ENCODE assay signal across 9 cellular contexts in the genomic region with DNA sequence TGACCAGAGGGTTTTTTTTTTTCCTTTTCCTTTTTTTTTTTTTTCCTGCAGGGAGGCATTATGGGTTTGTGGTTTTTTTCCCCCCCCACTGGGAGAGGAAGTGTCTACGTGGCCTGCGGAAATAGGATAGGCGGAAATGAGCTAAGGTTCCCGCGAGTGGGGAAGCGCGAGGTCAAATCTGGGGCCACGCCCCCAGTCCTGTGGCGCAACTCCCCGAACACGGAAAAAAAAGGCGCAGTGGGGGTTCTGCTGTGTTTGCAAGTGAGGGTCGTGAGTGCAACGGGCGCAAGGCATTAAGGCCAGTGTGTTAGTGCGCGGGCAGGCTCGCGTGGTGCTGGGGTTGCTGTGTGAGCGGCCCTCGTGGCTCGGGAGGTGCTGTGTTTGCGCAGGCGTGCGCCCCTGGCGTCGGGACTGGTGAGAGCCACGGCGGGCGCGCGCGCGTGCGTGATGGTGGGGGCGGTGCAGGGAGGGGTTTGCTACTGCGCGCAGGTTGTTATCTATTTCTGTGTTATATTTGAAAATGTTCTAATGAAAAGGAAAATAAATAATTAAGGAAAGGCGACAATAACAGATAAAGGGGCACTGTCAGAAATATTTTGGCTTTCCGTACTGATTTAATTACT. TPM values are rescaled to one million over a fixed set of nuclear protein-coding genes. Genes with fewer than 3 reads are reported as not detected.
DNase-seq lines count a peak whose midpoint lies in the region; ATAC-seq, FAIRE-seq and TF ChIP-seq lines count a peak whose summit lies in the region.
"Had no signal": no experiment of that assay in that cellular context is flagged by ENCODE, and none has a peak within 500 bp of the region (broad histone marks: within the 10 kb centered on the region; RNA-seq: fewer than 3 reads in every experiment).

No MANE protein-coding gene starts in this region.

- no peak for TF ChIP-seq RAD21 in H1 (IDR thresholded peaks at IDR 0.05 in 1 of 2, conservative IDR thresholded peaks at IDR 0.05 in 1 of 2; ENCODE audit: low read depth in 2 of 2, low read length in 2 of 2)

- no peak overlapping the region for H2AFZ ChIP-seq in H1 (ENCODE audit: low read length)

- no peaks in the 10 kb centered on the region for H3K27me3 ChIP-seq in BLaER1
- H3K27me3 ChIP-seq in H1 (replicated peaks in 1 of 4; ENCODE audit: control insufficient read depth in 3 of 4, extremely low read depth in 1 of 4, insufficient read depth in 3 of 4, low read length in 3 of 4), result no peaks in the 10 kb centered on the region

- peak; percentile 69 for TF ChIP-seq POLR2A in GM19193 (IDR thresholded peaks at IDR 0.05; ENCODE audit: extremely low read depth, insufficient read depth, insufficient read length)
- TF ChIP-seq POLR2A in H1 (IDR thresholded peaks at IDR 0.05; ENCODE audit: control extremely low read depth in 1 of 2, low read depth in 2 of 2, low read length in 2 of 2), result peak in 1 of 2 experiments; percentile 58; a peak in 1 of 3 replicates

- CTCF ChIA-PET in activated CD8-positive, alpha-beta T cell treated with anti-CD3 and anti-CD28 coated beads for 36 hours (lab: Charles Lee), result no interaction called here
- CTCF ChIA-PET in H1 (lab: Charles Lee; ENCODE audit: partially characterized antibody), result no interaction called here

- H3K18ac ChIP-seq in H1 (ENCODE audit: extremely low read depth, low read length), result peak overlapping the region; percentile 97

- H3K79me1 ChIP-seq in H1 (ENCODE audit: low read depth, low read length), result no peaks in the 10 kb centered on the region

- no peak overlapping the region for H2AK5ac ChIP-seq in H1 (ENCODE audit: low read depth, low read length)

- FAIRE-seq in H1 (lab: Jason Lieb, UNC), result no peak

- H3K4me3 ChIP-seq in BLaER1 (peak overlapping the region; percentile 73), H1 (ENCODE audit: extremely low read depth in 1 of 4, insufficient read depth in 2 of 4, low read depth in 3 of 4, low read length in 4 of 4) (peak overlapping the region; percentile 68 to 99 (median 77))

- H2BK20ac ChIP-seq in H1 (ENCODE audit: low read length), result no peak overlapping the region

- H4K20me1 ChIP-seq in BLaER1, result peaks cover 14% of the 10 kb centered on the region
- H4K20me1 ChIP-seq in H1 (replicated peaks in 1 of 2; ENCODE audit: control insufficient read depth in 1 of 2, insufficient read depth in 2 of 2, low read length in 2 of 2), result no peaks in the 10 kb centered on the region

- H4K5ac ChIP-seq in H1 (ENCODE audit: insufficient read length, low read depth, low read length), result peak overlapping the region; percentile 87

- peak overlapping the region; percentile 95 for H2BK5ac ChIP-seq in H1 (ENCODE audit: low read depth, low read length)

- H4K8ac ChIP-seq in H1 (ENCODE audit: extremely low read depth, insufficient read depth, low read length), result peak overlapping the region; percentile 95; the same call in 1 of the 2 replicates

- H3K4me3 Mint-ChIP-seq in activated CD8-positive, alpha-beta T cell treated with anti-CD3 and anti-CD28 coated beads for 36 hours, result no peak overlapping the region
- H3K4me3 Mint-ChIP-seq in mesothelial cell of epicardium, result no peak overlapping the region

- H3K27ac ChIP-seq in BLaER1 (peak overlapping the region; percentile 88), H1 (ENCODE audit: low read depth, low read length) (peak overlapping the region; percentile 93)

- peak overlapping the region; percentile 82 for H3K9ac ChIP-seq in BLaER1
- peak overlapping the region; percentile 10 to 83 (median 54) for H3K9ac ChIP-seq in H1 (replicated peaks in 1 of 4; ENCODE audit: extremely low read depth in 1 of 4, low read depth in 3 of 4, low read length in 3 of 4)

- H3K36me3 ChIP-seq in BLaER1, result peaks cover 14% of the 10 kb centered on the region
- H3K36me3 ChIP-seq in H1 (ENCODE audit: control insufficient read depth in 2 of 4, insufficient read depth in 4 of 4, low read length in 3 of 4), result peaks cover 5 to 28% (median 17%) of the 10 kb centered on the region in 4 experiments; a peak in 6 of 8 replicates

- peaks cover 4% of the 10 kb centered on the region; the same call in 1 of the 2 replicates for H3K9me3 ChIP-seq in BLaER1
- H3K9me3 ChIP-seq in H1 (ENCODE audit: insufficient read depth in 2 of 2, low read depth in 1 of 2, low read length in 1 of 2), result no peaks in the 10 kb centered on the region

- intact Hi-C loops in activated CD8-positive, alpha-beta T cell treated with anti-CD3 and anti-CD28 coated beads for 36 hours (cut with micrococcal nuclease), result loop anchor here (5.0 to 10.0 kb wide), 3 partner anchors 52 to 152 kb away; no protein-coding TSS in a partner anchor

- no peaks in the 10 kb centered on the region for H3K27me3 Mint-ChIP-seq in activated CD8-positive, alpha-beta T cell treated with anti-CD3 and anti-CD28 coated beads for 36 hours
- no peaks in the 10 kb centered on the region for H3K27me3 Mint-ChIP-seq in mesothelial cell of epicardium (ENCODE audit: low read depth)

- no peak for TF ChIP-seq EP300 in H1 (IDR thresholded peaks at IDR 0.05; ENCODE audit: borderline replicate concordance in 1 of 2, low read depth in 2 of 2, low read length in 2 of 2)

- H3K56ac ChIP-seq in H1 (replicated peaks; ENCODE audit: insufficient read length, low read depth, low read length), result peak overlapping the region; percentile 93

- peak; percentile 64 for ATAC-seq in HG03354 (IDR thresholded peaks at IDR 0.05; ENCODE audit: poor library complexity, severe bottlenecking, unreplicated experiment)
- ATAC-seq in activated CD8-positive, alpha-beta T cell treated with anti-CD3 and anti-CD28 coated beads for 36 hours, result peak; percentile 61

- peaks cover 14% of the 10 kb centered on the region for H3K4me1 Mint-ChIP-seq in activated CD8-positive, alpha-beta T cell treated with anti-CD3 and anti-CD28 coated beads for 36 hours (ENCODE audit: low read depth)
- H3K4me1 Mint-ChIP-seq in mesothelial cell of epicardium, result peaks cover 4% of the 10 kb centered on the region

- H3K4me1 ChIP-seq in BLaER1 (peaks cover 16% of the 10 kb centered on the region), H1 (replicated peaks in 1 of 4; ENCODE audit: control insufficient read depth in 3 of 4, insufficient read depth in 4 of 4, low read length in 3 of 4) (peaks cover 0 to 2% (median 0%) of the 10 kb centered on the region in 4 experiments; a peak in 1 of 7 replicates)

- H3K23ac ChIP-seq in H1 (ENCODE audit: insufficient read length), result no peak overlapping the region

- peaks cover 0 to 28% of the 10 kb centered on the region in 2 experiments; a peak in 3 of 4 replicates for H3K79me2 ChIP-seq in H1 (ENCODE audit: control insufficient read depth in 1 of 2, insufficient read depth in 2 of 2, low read length in 2 of 2)

- peak overlapping the region; percentile 98 for H4K91ac ChIP-seq in H1 (replicated peaks; ENCODE audit: insufficient read length, low read length)

- H2BK120ac ChIP-seq in H1 (replicated peaks; ENCODE audit: low read depth, low read length), result no peak overlapping the region

- H3K14ac ChIP-seq in H1 (ENCODE audit: insufficient read length), result no peak overlapping the region

- no peak overlapping the region for H3K27ac Mint-ChIP-seq in activated CD8-positive, alpha-beta T cell treated with anti-CD3 and anti-CD28 coated beads for 36 hours
- no peak overlapping the region for H3K27ac Mint-ChIP-seq in mesothelial cell of epicardium

- peaks cover 20% of the 10 kb centered on the region for H3K36me3 Mint-ChIP-seq in activated CD8-positive, alpha-beta T cell treated with anti-CD3 and anti-CD28 coated beads for 36 hours (ENCODE audit: low read depth)
- peaks cover 9% of the 10 kb centered on the region for H3K36me3 Mint-ChIP-seq in mesothelial cell of epicardium

- no peak overlapping the region for H2BK15ac ChIP-seq in H1 (ENCODE audit: low read length)

- DNase-seq in NCI-H524 treated with DMSO at 0.1 percent for 48 hours (lab: John Stamatoyannopoulos, UW), result peak; percentile 69
- peak; percentile 88 for DNase-seq in activated CD8-positive, alpha-beta T cell treated with anti-CD3 and anti-CD28 coated beads for 36 hours
- DNase-seq in H1 (ENCODE audit: low read depth in 1 of 2, low spot score in 2 of 2), result peak in 1 of 2 experiments; percentile 60
- DNase-seq in mesothelial cell of epicardium (ENCODE audit: low spot score in 2 of 2, unreplicated experiment in 2 of 2), result peak; percentile 70 to 86
- DNase-seq in stimulated activated CD8-positive, alpha-beta memory T cell treated with anti-CD3 and anti-CD28 coated beads, Interleukin-15, amount 100 ng/mL, for 24 hours (ENCODE audit: low read depth), result peak; percentile 68

- H3K4ac ChIP-seq in H1 (replicated peaks; ENCODE audit: insufficient read length, low read depth, low read length), result peak overlapping the region; percentile 53

- no peaks in the 10 kb centered on the region; the same call in 1 of the 2 replicates for H3K23me2 ChIP-seq in H1 (ENCODE audit: low read depth, low read length)

- TF ChIP-seq CTCF in activated CD8-positive, alpha-beta T cell treated with anti-CD3 and anti-CD28 coated beads for 36 hours (IDR thresholded peaks at IDR 0.05), result no peak
- TF ChIP-seq CTCF in H1 (IDR thresholded peaks at IDR 0.05; ENCODE audit: control extremely low read depth in 1 of 3, insufficient read depth in 1 of 3, low read depth in 1 of 3, low read length in 3 of 3) (peak; percentile 15 to 39 (median 35); a peak in 2 of 4 replicates), mesothelial cell of epicardium (IDR thresholded peaks at IDR 0.05; ENCODE audit: unreplicated experiment) (peak; percentile 22)

- POLR2A ChIA-PET in activated CD8-positive, alpha-beta T cell treated with anti-CD3 and anti-CD28 coated beads for 36 hours (lab: Charles Lee), result interaction anchor here (0.6 kb wide), 1 partner anchor 78 kb away, joined by 3 read pairs; no protein-coding TSS in a partner anchor
- POLR2A ChIA-PET in H1 (lab: Charles Lee; ENCODE audit: partially characterized antibody), result interaction anchor here (0.6 to 2.3 kb wide), 9 partner anchors 15 to 169 kb away, joined by 3 to 11 read pairs (median 3); a partner anchor contains a TSS

- no peak overlapping the region for H2BK12ac ChIP-seq in H1 (ENCODE audit: low read depth, low read length)

- 0% methylated on average over 8 of the region's 40 CpGs; no CpG with 5 or more reads in 1 of the 2 experiments for WGBS in H1 (ENCODE audit: extremely low coverage in 1 of 2, insufficient coverage in 1 of 2, insufficient read length in 1 of 2, insufficient replicate concordance in 2 of 2, low coverage in 1 of 2, low lambda C conversion rate in 2 of 2, missing lambda C conversion rate in 1 of 2), 2 experiments

- H3K9me3 Mint-ChIP-seq in activated CD8-positive, alpha-beta T cell treated with anti-CD3 and anti-CD28 coated beads for 36 hours, result no peaks in the 10 kb centered on the region
- H3K9me3 Mint-ChIP-seq in mesothelial cell of epicardium, result peaks cover 8% of the 10 kb centered on the region

- H3K4me2 ChIP-seq in BLaER1 (peak overlapping the region; percentile 58), H1 (ENCODE audit: insufficient read depth in 1 of 2, low read depth in 2 of 2, low read length in 2 of 2) (peak overlapping the region; percentile 69 to 70)

RNA-seq across cellular contexts. Expression of a gene that starts 0.7 kb away (rescaled TPM):
- 100 to 1,000 TPM; 234 to 239 TPM for total RNA-seq in activated CD8-positive, alpha-beta T cell treated with anti-CD3 and anti-CD28 coated beads for 36 hours
- total RNA-seq in H1 (2021; fragmentation: NEBNext Ultra II Directional; extraction: Animal tissue kit (Norgen Biotek cat#: 25700)), result 340 and 373 TPM in 2 replicates
- polyA plus RNA-seq in H1 (2011; rRNA removed), result 113 and 235 TPM in 2 replicates
- polyA plus RNA-seq in H1 (2011; cell fraction: cytosol; rRNA removed), result 343 TPM
- polyA plus RNA-seq in H1 (2011; cell fraction: nucleus; rRNA removed), result 67.1 TPM
- 291 to 524 TPM (median 325 TPM) in 4 replicates for polyA plus RNA-seq in H1 (2012, experiment 1 of 2)
- polyA plus RNA-seq in H1 (2012, experiment 2 of 2), result 71.1 TPM
- polyA plus RNA-seq in H1 (2013, experiment 1 of 2), result 225 TPM
- 232 TPM for polyA plus RNA-seq in H1 (2013, experiment 2 of 2)
- 122 and 150 TPM in 2 replicates for polyA minus RNA-seq in H1 (2011; rRNA and poly(A)+ RNA removed)
- 96.4 TPM for polyA minus RNA-seq in H1 (2011; cell fraction: cytosol; rRNA and poly(A)+ RNA removed)
- polyA minus RNA-seq in H1 (2011; cell fraction: nucleus; rRNA and poly(A)+ RNA removed), result 69.0 TPM
- total RNA-seq in mesothelial cell of epicardium, result 372 to 379 TPM (median 373 TPM) in 3 replicates

RNA-seq across cellular contexts. Expression of a gene that starts 23.5 kb away (rescaled TPM):
- total RNA-seq in activated CD8-positive, alpha-beta T cell treated with anti-CD3 and anti-CD28 coated beads for 36 hours, result 1 to 10 TPM in 1 of 2 experiments, under 1 TPM in 1; 0.52 to 1.1 TPM
- not detected in 2 replicates for total RNA-seq in H1 (2021; fragmentation: NEBNext Ultra II Directional; extraction: Animal tissue kit (Norgen Biotek cat#: 25700))
- 0.31 and 0.65 TPM in 2 replicates for polyA plus RNA-seq in H1 (2011; rRNA removed)
- 0.50 TPM for polyA plus RNA-seq in H1 (2011; cell fraction: cytosol; rRNA removed)
- polyA plus RNA-seq in H1 (2011; cell fraction: nucleus; rRNA removed), result not detected
- 0.34 TPM in 1 of 4 replicates, not detected in the others for polyA plus RNA-seq in H1 (2012, experiment 1 of 2)
- polyA plus RNA-seq in H1 (2012, experiment 2 of 2), result not detected
- polyA plus RNA-seq in H1 (2013, experiment 1 of 2), result 0.41 TPM
- 0.42 TPM for polyA plus RNA-seq in H1 (2013, experiment 2 of 2)
- polyA minus RNA-seq in H1 (2011; rRNA and poly(A)+ RNA removed), result 2.0 TPM in 1 of 2 replicates, not detected in the other
- polyA minus RNA-seq in H1 (2011; cell fraction: cytosol; rRNA and poly(A)+ RNA removed), result not detected
- polyA minus RNA-seq in H1 (2011; cell fraction: nucleus; rRNA and poly(A)+ RNA removed), result not detected
- total RNA-seq in mesothelial cell of epicardium, result 0.74 to 1.2 TPM (median 0.75 TPM) in 3 replicates
- total RNA-seq: T-helper 2 cell treated with Interferon-gamma antibody and Interleukin-4, amounts not matched to agents 100 ng/mL and 5 ng/mL, for 36 hours had no signal

RNA-seq across cellular contexts. Expression of a gene that starts 58.4 kb away (rescaled TPM):
- total RNA-seq in activated CD8-positive, alpha-beta T cell treated with anti-CD3 and anti-CD28 coated beads for 36 hours, result 1 to 10 TPM; 6.5 to 7.7 TPM
- total RNA-seq in H1 (2021; fragmentation: NEBNext Ultra II Directional; extraction: Animal tissue kit (Norgen Biotek cat#: 25700)), result 3.9 TPM in 2 replicates
- 3.0 and 4.1 TPM in 2 replicates for polyA plus RNA-seq in H1 (2011; rRNA removed)
- polyA plus RNA-seq in H1 (2011; cell fraction: cytosol; rRNA removed), result 5.7 TPM
- polyA plus RNA-seq in H1 (2011; cell fraction: nucleus; rRNA removed), result 3.2 TPM
- 2.4 to 3.7 TPM (median 3.3 TPM) in 4 replicates for polyA plus RNA-seq in H1 (2012, experiment 1 of 2)
- polyA plus RNA-seq in H1 (2012, experiment 2 of 2), result 1.8 TPM
- polyA plus RNA-seq in H1 (2013, experiment 1 of 2), result 5.6 TPM
- 5.4 TPM for polyA plus RNA-seq in H1 (2013, experiment 2 of 2)
- 0.95 and 1.3 TPM in 2 replicates for polyA minus RNA-seq in H1 (2011; rRNA and poly(A)+ RNA removed)
- not detected for polyA minus RNA-seq in H1 (2011; cell fraction: cytosol; rRNA and poly(A)+ RNA removed)
- 1.7 TPM for polyA minus RNA-seq in H1 (2011; cell fraction: nucleus; rRNA and poly(A)+ RNA removed)
- total RNA-seq in mesothelial cell of epicardium, result 17.1 to 18.8 TPM (median 18.7 TPM) in 3 replicates
